ENCODE assay signal across 1 cellular context in genomic region chr5:492314-492893, GRCh38.
TF ChIP-seq lines count a peak whose summit lies in the region.

No MANE protein-coding gene starts in this region.

TF ChIP-seq in GM23338, 12 proteins besides CTCF, POLR2A, EP300 and RAD21:
- TF ChIP-seq JUNB (IDR thresholded peaks at IDR 0.05; ENCODE audit: unreplicated experiment) (no peak), ZNF114 (CRISPR knock-in tag; IDR thresholded peaks at IDR 0.05) (no peak), ZNF462 (CRISPR knock-in tag; IDR thresholded peaks at IDR 0.05) (no peak), EZH2 (IDR thresholded peaks at IDR 0.05; ENCODE audit: low read depth, unreplicated experiment) (no peak), POLR2AphosphoS5 (IDR thresholded peaks at IDR 0.05; ENCODE audit: low read depth) (no peak), NANOG (IDR thresholded peaks at IDR 0.05; ENCODE audit: borderline replicate concordance) (no peak), ZNF331 (CRISPR knock-in tag; IDR thresholded peaks at IDR 0.05; ENCODE audit: low read depth) (no peak), EZH2phosphoT487 (IDR thresholded peaks at IDR 0.05; ENCODE audit: unreplicated experiment) (no peak), STAT1 (IDR thresholded peaks at IDR 0.05; ENCODE audit: unreplicated experiment) (no peak), ETS1 (IDR thresholded peaks at IDR 0.05) (no peak)
